9 cellular contexts compared by ENCODE assay signal in the genomic region with DNA sequence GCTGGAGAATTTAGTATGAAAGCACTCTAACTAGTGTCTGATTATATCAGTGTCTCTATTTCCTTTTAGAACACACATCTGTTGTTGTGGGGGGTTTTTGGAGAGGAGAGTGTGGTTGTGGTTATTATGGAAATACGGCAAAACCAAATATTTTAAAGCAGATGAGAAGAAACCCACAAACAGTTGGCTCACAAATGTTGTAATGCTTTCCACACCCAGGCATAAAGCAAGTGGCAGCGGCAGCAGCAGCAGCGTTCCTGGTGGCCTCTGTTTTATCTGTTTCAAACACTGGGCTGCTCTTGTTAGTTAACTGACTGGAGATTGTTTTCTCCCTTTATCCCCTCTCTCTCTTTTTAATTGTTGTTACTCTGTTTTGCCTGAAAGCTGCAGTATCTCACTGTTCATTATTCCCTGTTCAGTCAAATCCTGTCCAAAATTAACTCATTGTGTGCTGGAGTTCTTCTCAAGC.
DNase-seq lines count a peak whose midpoint lies in the region; ATAC-seq and TF ChIP-seq lines count a peak whose summit lies in the region.
"Had no signal": no experiment of that assay in that cellular context is flagged by ENCODE, and none has a peak within 500 bp of the region (broad histone marks: within the 10 kb centered on the region; RNA-seq: fewer than 3 reads in every experiment).

No MANE protein-coding gene starts in this region.

- no peaks in the 10 kb centered on the region for H3K9me3 ChIP-seq in neuronal stem cell (replicated peaks in 1 of 2; ENCODE audit: control insufficient read depth in 2 of 2, insufficient read depth in 1 of 2, low read depth in 1 of 2, low read length in 2 of 2)

- H3K9me3 Mint-ChIP-seq in chondrocyte (ENCODE audit: low read depth): no peaks in the 10 kb centered on the region
- H3K9me3 Mint-ChIP-seq: activated naive CD4-positive, alpha-beta T cell treated with anti-CD3 and anti-CD28 coated beads, Interleukin-2, amount 50 U/mL, for 24 hours had no signal

- no peak overlapping the region for H2BK15ac ChIP-seq in neuronal stem cell (ENCODE audit: low read length)

- peaks cover 9 to 46% of the 10 kb centered on the region in 2 donors for H3K4me1 ChIP-seq in neuronal stem cell (ENCODE audit: control insufficient read depth in 2 of 2, insufficient read depth in 1 of 2, low read depth in 1 of 2, low read length in 2 of 2)

- peaks cover 2% of the 10 kb centered on the region for H3K36me3 Mint-ChIP-seq in chondrocyte (ENCODE audit: low read depth)
- H3K36me3 Mint-ChIP-seq: activated naive CD4-positive, alpha-beta T cell treated with anti-CD3 and anti-CD28 coated beads, Interleukin-2, amount 50 U/mL, for 24 hours had no signal

- peak overlapping the region; percentile 4 for H3K27ac Mint-ChIP-seq in chondrocyte (ENCODE audit: unreplicated experiment)
- H3K27ac Mint-ChIP-seq: activated naive CD4-positive, alpha-beta T cell treated with anti-CD3 and anti-CD28 coated beads, Interleukin-2, amount 50 U/mL, for 24 hours had no signal

- H3K23ac ChIP-seq in neuronal stem cell (ENCODE audit: low read depth, low read length, poor library complexity): no peak overlapping the region

- H3K4me1 Mint-ChIP-seq in chondrocyte (ENCODE audit: low read depth): peaks cover 54% of the 10 kb centered on the region

- no peak overlapping the region for H2BK5ac ChIP-seq in neuronal stem cell (ENCODE audit: low read length)

- H2BK12ac ChIP-seq in neuronal stem cell (ENCODE audit: low read length): no peak overlapping the region

- H3K27me3 Mint-ChIP-seq in chondrocyte (ENCODE audit: low read depth): no peaks in the 10 kb centered on the region

- TF ChIP-seq CTCF in LNCaP clone FGC (IDR thresholded peaks at IDR 0.05; ENCODE audit: control insufficient read depth, extremely low read depth, insufficient read depth) (peak; percentile 25; the same call in 1 of the 2 replicates), chondrocyte (IDR thresholded peaks at IDR 0.05) (peak; percentile 74)

- ATAC-seq in GM18519 (IDR thresholded peaks at IDR 0.05; ENCODE audit: low FRiP score, unreplicated experiment): peak; percentile 41
- no peak for ATAC-seq in GM21576 (IDR thresholded peaks at IDR 0.05; ENCODE audit: unreplicated experiment)

- no peak overlapping the region for H2BK120ac ChIP-seq in neuronal stem cell (ENCODE audit: low read depth, low read length)

- no peaks in the 10 kb centered on the region for H3K79me1 ChIP-seq in neuronal stem cell (ENCODE audit: low read depth, low read length)

- H3K4me3 ChIP-seq in LNCaP clone FGC (ENCODE audit: low read depth, low read length): no peak overlapping the region
- H3K4me3 ChIP-seq in neuronal stem cell (ENCODE audit: low read length in 2 of 2): no peak overlapping the region

- H3K4ac ChIP-seq in neuronal stem cell (ENCODE audit: low read length): no peak overlapping the region

- no peak overlapping the region for H3K4me3 Mint-ChIP-seq in chondrocyte (ENCODE audit: unreplicated experiment)
- H3K4me3 Mint-ChIP-seq: activated naive CD4-positive, alpha-beta T cell treated with anti-CD3 and anti-CD28 coated beads, Interleukin-2, amount 50 U/mL, for 24 hours had no signal

- H4K91ac ChIP-seq in neuronal stem cell (ENCODE audit: low read depth, low read length, poor library complexity): no peak overlapping the region

- H3K4me2 ChIP-seq in neuronal stem cell (ENCODE audit: insufficient read depth, low read length, poor library complexity, severe bottlenecking): no peak overlapping the region

- H2AK5ac ChIP-seq in neuronal stem cell (ENCODE audit: low read depth, low read length): no peak overlapping the region

- no peak overlapping the region for H3K9ac ChIP-seq in neuronal stem cell (ENCODE audit: low read depth, low read length, poor library complexity)

- no peak overlapping the region for H4K8ac ChIP-seq in neuronal stem cell (ENCODE audit: low read depth, low read length)

- peak overlapping the region; percentile 85 for H2AFZ ChIP-seq in neuronal stem cell (ENCODE audit: low read length)

- DNase-seq in LNCaP clone FGC (ENCODE audit: low read depth): no peak
- DNase-seq in chondrocyte (ENCODE audit: low spot score): no peak
- DNase-seq in neuronal stem cell (ENCODE audit: low spot score): peak; percentile 51
- no peak for DNase-seq in cerebellum (ENCODE audit: low spot score)
- no peak for DNase-seq in NCI-H345 (lab: John Stamatoyannopoulos, UW)
- no peak for DNase-seq in RPMI8226

- H3K18ac ChIP-seq in neuronal stem cell (ENCODE audit: low read length): no peak overlapping the region

- H3K14ac ChIP-seq in neuronal stem cell (ENCODE audit: low read length): no peak overlapping the region

- H3K27me3 ChIP-seq in neuronal stem cell (ENCODE audit: control insufficient read depth in 3 of 3, insufficient read depth in 3 of 3, low read depth in 1 of 3, low read length in 3 of 3): no peaks in the 10 kb centered on the region

- H3K36me3 ChIP-seq in neuronal stem cell (replicated peaks in 1 of 2; ENCODE audit: control insufficient read depth in 2 of 2, insufficient read depth in 2 of 2, low read length in 2 of 2): no peaks in the 10 kb centered on the region

- WGBS in neuronal stem cell (ENCODE audit: extremely low coverage in 2 of 2, insufficient read length in 2 of 2, insufficient replicate concordance in 1 of 2), 2 donors: no CpG with 5 or more reads among the region's 3 CpGs

- no peak overlapping the region for H3K27ac ChIP-seq in neuronal stem cell (replicated peaks; ENCODE audit: low read length)
